In the genomic region with DNA sequence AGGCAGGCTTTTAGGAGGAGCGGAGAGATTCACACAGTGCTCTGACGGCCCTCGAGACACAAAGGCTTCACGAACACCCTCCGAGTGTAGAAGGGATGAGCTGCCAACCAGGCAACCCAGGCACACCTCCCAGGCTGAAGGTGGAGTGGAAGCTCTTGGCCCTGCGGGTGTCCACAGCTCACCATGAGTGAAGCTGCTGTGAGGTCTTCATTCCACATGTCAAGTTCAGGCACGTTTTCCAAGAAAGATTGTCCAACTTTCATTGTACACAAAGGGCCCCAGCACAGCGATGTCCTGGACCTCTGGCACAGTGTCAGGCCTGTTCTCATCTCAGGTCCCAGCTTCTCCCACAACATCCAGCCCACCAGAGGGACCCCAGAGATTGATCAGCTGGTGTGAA, we compare ENCODE assay signal across 24 cellular contexts. TPM values are rescaled to one million over a fixed set of nuclear protein-coding genes. Genes with fewer than 3 reads are reported as not detected.
DNase-seq lines count a peak whose midpoint lies in the region; ATAC-seq and TF ChIP-seq lines count a peak whose summit lies in the region.
"Had no signal": no experiment of that assay in that cellular context is flagged by ENCODE, and none has a peak within 500 bp of the region (broad histone marks: within the 10 kb centered on the region; RNA-seq: fewer than 3 reads in every experiment).

No MANE protein-coding gene starts in this region.

- DNase-seq in AG20443 (ENCODE audit: low spot score): peak; percentile 2
- peak; percentile 51 for DNase-seq in RWPE1 (ENCODE audit: low spot score)
- DNase-seq in epithelial cell of esophagus (ENCODE audit: low read depth): peak; percentile 88
- no peak for DNase-seq in neural progenitor cell (ENCODE audit: low spot score)
- DNase-seq in hypothalamus (lab: John Stamatoyannopoulos, UW): no peak
- no peak for DNase-seq in NCI-H69 (lab: John Stamatoyannopoulos, UW)
- DNase-seq: AML-193; CD4-positive, alpha-beta memory T cell; COR-L47; DMS53; KBM-7; MG63; NCI-H1105 treated with DMSO at 0.1 percent for 48 hours; NCI-H146; NCI-H2029; NCI-H446 treated with DMSO at 0.1 percent for 48 hours; NCI-H526; SIG-M5 had no signal

- no peak overlapping the region for H3K4me3 Mint-ChIP-seq in neural progenitor cell
- H3K4me3 Mint-ChIP-seq in activated T-helper 17 cell treated with anti-CD3 and anti-CD28 coated beads, Interleukin-2, amount 50 U/mL, for 72 hours: no peak overlapping the region
- H3K4me3 Mint-ChIP-seq: CD4-positive, alpha-beta memory T cell had no signal

- no peaks in the 10 kb centered on the region for H3K9me3 ChIP-seq in neural progenitor cell (ENCODE audit: low read depth)
- H3K9me3 ChIP-seq: MG63 had no signal

- H2AFZ ChIP-seq in neural progenitor cell (replicated peaks): no peak overlapping the region

- no peaks in the 10 kb centered on the region for H3K27me3 ChIP-seq in neural progenitor cell
- H3K27me3 ChIP-seq: BLaER1 treated with 17β-estradiol and CSF1 and Interleukin-3, amounts not matched to agents 10 nM and 100 nM; MG63 had no signal

- no peaks in the 10 kb centered on the region for H3K36me3 ChIP-seq in neural progenitor cell
- H3K36me3 ChIP-seq: BLaER1 treated with 17β-estradiol and CSF1 and Interleukin-3, amounts not matched to agents 10 nM and 100 nM; MG63 had no signal

- H4K20me1 ChIP-seq in neural progenitor cell (ENCODE audit: low read depth): peaks cover 43% of the 10 kb centered on the region
- H4K20me1 ChIP-seq: BLaER1 treated with 17β-estradiol and CSF1 and Interleukin-3, amounts not matched to agents 10 nM and 100 nM had no signal

- POLR2A ChIA-PET in RWPE1 (lab: Yijun Ruan, JAX; ENCODE audit: low non-redundant PET): no interaction called here

- peaks cover 9% of the 10 kb centered on the region for H3K4me1 Mint-ChIP-seq in neural progenitor cell
- no peaks in the 10 kb centered on the region for H3K4me1 Mint-ChIP-seq in activated T-helper 17 cell treated with anti-CD3 and anti-CD28 coated beads, Interleukin-2, amount 50 U/mL, for 72 hours
- H3K4me1 Mint-ChIP-seq: CD4-positive, alpha-beta memory T cell had no signal

- peak overlapping the region; percentile 51 for H3K27ac ChIP-seq in RWPE1
- H3K27ac ChIP-seq in neural progenitor cell: no peak overlapping the region
- H3K27ac ChIP-seq: BLaER1 treated with 17β-estradiol and CSF1 and Interleukin-3, amounts not matched to agents 10 nM and 100 nM; SK-N-MC had no signal

- no peak overlapping the region for H3K4me3 ChIP-seq in epithelial cell of esophagus (ENCODE audit: low read length)
- no peak overlapping the region for H3K4me3 ChIP-seq in neural progenitor cell
- H3K4me3 ChIP-seq: BLaER1 treated with 17β-estradiol and CSF1 and Interleukin-3, amounts not matched to agents 10 nM and 100 nM; GM12878; MG63; SK-N-MC had no signal

- peaks cover 22% of the 10 kb centered on the region for H3K79me2 ChIP-seq in neural progenitor cell (ENCODE audit: low read depth)

- H3K9me3 Mint-ChIP-seq in neural progenitor cell: peaks cover 21% of the 10 kb centered on the region
- no peaks in the 10 kb centered on the region for H3K9me3 Mint-ChIP-seq in activated T-helper 17 cell treated with anti-CD3 and anti-CD28 coated beads, Interleukin-2, amount 50 U/mL, for 72 hours

- CTCF ChIA-PET in RWPE1 (lab: Yijun Ruan, JAX): no interaction called here

- no peak for TF ChIP-seq CTCF in RWPE1 (conservative IDR thresholded peaks at IDR 0.05; ENCODE audit: low read depth)
- no peak for TF ChIP-seq CTCF in epithelial cell of esophagus (IDR thresholded peaks at IDR 0.05; ENCODE audit: insufficient read depth, low read depth, low read length, missing control alignments)
- no peak for TF ChIP-seq CTCF in neural progenitor cell (IDR thresholded peaks at IDR 0.05)

- peak overlapping the region; percentile 32 for H3K9ac ChIP-seq in neural progenitor cell
- H3K9ac ChIP-seq: BLaER1 treated with 17β-estradiol and CSF1 and Interleukin-3, amounts not matched to agents 10 nM and 100 nM had no signal

- no peak overlapping the region for H3K27ac Mint-ChIP-seq in neural progenitor cell
- no peak overlapping the region for H3K27ac Mint-ChIP-seq in activated T-helper 17 cell treated with anti-CD3 and anti-CD28 coated beads, Interleukin-2, amount 50 U/mL, for 72 hours
- H3K27ac Mint-ChIP-seq: CD4-positive, alpha-beta memory T cell had no signal

- H3K4me1 ChIP-seq in neural progenitor cell: no peaks in the 10 kb centered on the region

- no peak for ATAC-seq in HG03039 (IDR thresholded peaks at IDR 0.05; ENCODE audit: unreplicated experiment)
- ATAC-seq in activated T-helper 17 cell treated with anti-CD3 and anti-CD28 coated beads, Interleukin-2, amount 50 U/mL, for 72 hours (replicated peaks): no peak
- ATAC-seq: GM12878, HCT116 had no signal

- H3K36me3 Mint-ChIP-seq in neural progenitor cell: peaks cover 12% of the 10 kb centered on the region
- H3K36me3 Mint-ChIP-seq in activated T-helper 17 cell treated with anti-CD3 and anti-CD28 coated beads, Interleukin-2, amount 50 U/mL, for 72 hours (ENCODE audit: low read depth): no peaks in the 10 kb centered on the region
- H3K36me3 Mint-ChIP-seq: CD4-positive, alpha-beta memory T cell had no signal

- peaks cover 2% of the 10 kb centered on the region for H3K27me3 Mint-ChIP-seq in neural progenitor cell (ENCODE audit: insufficient read depth, low read depth)
- H3K27me3 Mint-ChIP-seq in activated T-helper 17 cell treated with anti-CD3 and anti-CD28 coated beads, Interleukin-2, amount 50 U/mL, for 72 hours: peaks cover 10% of the 10 kb centered on the region

- no peaks in the 10 kb centered on the region for H3F3A ChIP-seq in neural progenitor cell (ENCODE audit: low read depth)

- no peak overlapping the region for H3K4me2 ChIP-seq in neural progenitor cell

RNA-seq across cellular contexts. Expression of a gene that starts 13.4 kb away (rescaled TPM):
- 21.8 and 25.2 TPM in 2 replicates for total RNA-seq in neural progenitor cell (ENCODE audit: low replicate concordance)
- 1 to 10 TPM in 1 of 2 donors, under 1 TPM in 1; 0.98 to 1.5 TPM for total RNA-seq in activated T-helper 17 cell treated with anti-CD3 and anti-CD28 coated beads, Interleukin-2, amount 50 U/mL, for 72 hours

Comparison
In these comparisons a context has a peak if more than half of its experiments do, and no peak if none do; other contexts are left out.
1. DNase-seq: peak in AG20443 (single experiment), RWPE1 (single experiment) and epithelial cell of esophagus (single experiment); none in neural progenitor cell (single experiment), hypothalamus (0 of 51) and NCI-H69 (single experiment).